In genomic region chr16:52649870-52650269, GRCh38 we compare ENCODE assay signal across 5 cellular contexts.
"Had no signal": no experiment of that assay in that cellular context is flagged by ENCODE, and none has a peak within 500 bp of the region (broad histone marks: within the 10 kb centered on the region; RNA-seq: fewer than 3 reads in every experiment).

No MANE protein-coding gene starts in this region.

- DNase-seq: H9, HFFc6, KBM-7 had no signal

- H2AFZ ChIP-seq: GM23338 had no signal

- H3K4me3 ChIP-seq: GM23338 had no signal

- H3K4me2 ChIP-seq: GM23338 had no signal

- ATAC-seq: GM23338, HCT116 had no signal
